In genomic region chr9:62830829-62831459, GRCh38 we compare ENCODE assay signal across 8 cellular contexts.
A peak's percentile ranks its signal among the peaks of the same experiment; 100 is the strongest.
DNase-seq lines count a peak whose midpoint lies in the region; ATAC-seq and TF ChIP-seq lines count a peak whose summit lies in the region.
"Not testable (repeated sequence)": the region's sequence is repeated elsewhere in the genome, so short reads cannot be mapped to it uniquely, and the experiment has no call there.

No MANE protein-coding gene starts in this region.

- not testable (repeated sequence) for H3K36me3 Mint-ChIP-seq in WTC11; osteocyte (ENCODE audit: unreplicated experiment)

- not testable (repeated sequence) for TF ChIP-seq POLR2A in esophagus muscularis mucosa (IDR thresholded peaks at IDR 0.05; ENCODE audit: low read depth); upper lobe of left lung (IDR thresholded peaks at IDR 0.05)

- not testable (repeated sequence) for H3K4me3 ChIP-seq in esophagus muscularis mucosa, hepatocyte, left lung, upper lobe of left lung

- H3K4me2 ChIP-seq in hepatocyte = not testable (repeated sequence)

- not testable (repeated sequence) for TF ChIP-seq CTCF in WTC11 (IDR thresholded peaks at IDR 0.05); esophagus muscularis mucosa (IDR thresholded peaks at IDR 0.05); hepatocyte (IDR thresholded peaks at IDR 0.05; ENCODE audit: poor library complexity); left lung (IDR thresholded peaks at IDR 0.05); osteocyte (IDR thresholded peaks at IDR 0.05); upper lobe of left lung (IDR thresholded peaks at IDR 0.05)

- H3K4me1 ChIP-seq in esophagus muscularis mucosa; hepatocyte (ENCODE audit: insufficient read depth); left lung; upper lobe of left lung: not testable (repeated sequence)

- not testable (repeated sequence) for H3K9me2 ChIP-seq in hepatocyte (replicated peaks; ENCODE audit: insufficient read depth)

- not testable (repeated sequence) for H3K36me3 ChIP-seq in esophagus muscularis mucosa; hepatocyte (replicated peaks; ENCODE audit: insufficient read depth, low read depth); left lung; upper lobe of left lung

- H3K79me2 ChIP-seq in hepatocyte = not testable (repeated sequence)

- DNase-seq in ELF-1 (ENCODE audit: low read depth, low spot score) (peak; percentile 18), WTC11 (ENCODE audit: low spot score) (peak; percentile 69), ecto neural progenitor cell (ENCODE audit: low spot score) (peak; percentile 59), esophagus muscularis mucosa (ENCODE audit: extremely low spot score) (peak; percentile 91), hepatocyte (ENCODE audit: low spot score) (peak; percentile 6), left lung (peak; percentile 33 to 85), osteocyte (ENCODE audit: extremely low spot score, unreplicated experiment) (peak; percentile 88), upper lobe of left lung (peak in 1 of 2 donors; percentile 87)

- H3K27ac Mint-ChIP-seq in WTC11; osteocyte (ENCODE audit: unreplicated experiment): not testable (repeated sequence)

- not testable (repeated sequence) for H3K4me1 Mint-ChIP-seq in WTC11; osteocyte (ENCODE audit: unreplicated experiment)

- H3K27me3 ChIP-seq in esophagus muscularis mucosa (peaks cover 0 to 39% (median 6%) of the 10 kb centered on the region in 4 donors), hepatocyte (peaks cover 35% of the 10 kb centered on the region), left lung (peaks cover 13 to 59% of the 10 kb centered on the region in 2 donors)
- not testable (repeated sequence) for H3K27me3 ChIP-seq in upper lobe of left lung

- H3K27me3 Mint-ChIP-seq in WTC11 (ENCODE audit: low read depth) = peaks cover 59% of the 10 kb centered on the region
- peaks cover 21% of the 10 kb centered on the region for H3K27me3 Mint-ChIP-seq in osteocyte (ENCODE audit: unreplicated experiment)

- CTCF ChIA-PET in WTC11 (lab: Charles Lee) = not testable (repeated sequence)

- H3K27ac ChIP-seq in esophagus muscularis mucosa (replicated peaks in 1 of 4); hepatocyte; left lung; upper lobe of left lung: not testable (repeated sequence)

- ATAC-seq in WTC11 (peak; percentile 82), upper lobe of left lung (ENCODE audit: low FRiP score in 2 of 2) (peak; percentile 55 to 56)
- ATAC-seq in left lung = not testable (repeated sequence)

- intact Hi-C loops in esophagus muscularis mucosa (cut with DNase I); left lung (cut with DNase I): not testable (repeated sequence)

- TF ChIP-seq EP300 in esophagus muscularis mucosa (IDR thresholded peaks at IDR 0.05); upper lobe of left lung (IDR thresholded peaks at IDR 0.05): not testable (repeated sequence)

- POLR2A ChIA-PET in WTC11 (lab: Charles Lee) = not testable (repeated sequence)

- not testable (repeated sequence) for H4K20me1 ChIP-seq in hepatocyte (ENCODE audit: insufficient read depth, poor library complexity, severe bottlenecking)

- H3K9me3 Mint-ChIP-seq in WTC11; osteocyte (ENCODE audit: unreplicated experiment): not testable (repeated sequence)

- H2AFZ ChIP-seq in hepatocyte = not testable (repeated sequence)

- 19% methylated on average over 27 of the region's 27 CpGs for WGBS in esophagus muscularis mucosa
- WGBS in hepatocyte (ENCODE audit: low lambda C conversion rate, missing lambda C conversion rate) = 24% methylated on average over 27 of the region's 27 CpGs
- WGBS in upper lobe of left lung, 2 donors = 18 to 31% methylated on average over 23 to 27 of the region's 27 CpGs

- peak overlapping the region; percentile 5; the same call in 1 of the 2 replicates for H3K4me3 Mint-ChIP-seq in WTC11
- not testable (repeated sequence) for H3K4me3 Mint-ChIP-seq in osteocyte (ENCODE audit: unreplicated experiment)

- not testable (repeated sequence) for H3K9me3 ChIP-seq in esophagus muscularis mucosa; hepatocyte (ENCODE audit: low read depth); left lung; upper lobe of left lung
